In the genomic region with DNA sequence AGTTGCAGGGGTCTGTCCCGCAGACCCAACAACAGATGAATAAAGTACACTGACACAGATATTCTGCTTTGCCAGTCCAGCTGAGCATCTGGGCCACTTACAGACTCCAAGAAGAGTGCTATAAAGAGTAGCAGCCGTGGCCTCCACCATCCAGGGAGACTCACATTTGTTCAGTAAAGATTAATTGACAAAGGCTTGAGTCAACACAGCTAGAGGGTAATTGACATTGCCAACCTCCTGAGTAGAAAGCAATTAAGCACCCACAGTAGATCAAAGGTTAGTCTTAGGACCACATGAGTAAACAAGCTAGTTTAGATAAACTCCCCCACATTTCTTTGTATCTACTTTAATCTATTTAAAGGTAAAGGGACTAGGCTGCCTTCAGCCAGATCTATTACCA, we compare ENCODE assay signal across 2 cellular contexts.
TF ChIP-seq lines count a peak whose summit lies in the region.

No MANE protein-coding gene starts in this region.

TF ChIP-seq in HEK293T, 16 proteins besides CTCF, POLR2A, EP300 and RAD21 (continued from another document):
- TF ChIP-seq, protein P1, sequence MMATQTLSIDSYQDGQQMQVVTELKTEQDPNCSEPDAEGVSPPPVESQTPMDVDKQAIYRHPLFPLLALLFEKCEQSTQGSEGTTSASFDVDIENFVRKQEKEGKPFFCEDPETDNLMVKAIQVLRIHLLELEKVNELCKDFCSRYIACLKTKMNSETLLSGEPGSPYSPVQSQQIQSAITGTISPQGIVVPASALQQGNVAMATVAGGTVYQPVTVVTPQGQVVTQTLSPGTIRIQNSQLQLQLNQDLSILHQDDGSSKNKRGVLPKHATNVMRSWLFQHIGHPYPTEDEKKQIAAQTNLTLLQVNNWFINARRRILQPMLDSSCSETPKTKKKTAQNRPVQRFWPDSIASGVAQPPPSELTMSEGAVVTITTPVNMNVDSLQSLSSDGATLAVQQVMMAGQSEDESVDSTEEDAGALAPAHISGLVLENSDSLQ (IDR thresholded peaks at IDR 0.05) = 0 out of 2 replicates have a peak, but pooled peaks have one; percentile 7

TF ChIP-seq in K562, 482 proteins besides CTCF, POLR2A, EP300 and RAD21 (continued from another document and continues in another):
- TF ChIP-seq, protein P2, sequence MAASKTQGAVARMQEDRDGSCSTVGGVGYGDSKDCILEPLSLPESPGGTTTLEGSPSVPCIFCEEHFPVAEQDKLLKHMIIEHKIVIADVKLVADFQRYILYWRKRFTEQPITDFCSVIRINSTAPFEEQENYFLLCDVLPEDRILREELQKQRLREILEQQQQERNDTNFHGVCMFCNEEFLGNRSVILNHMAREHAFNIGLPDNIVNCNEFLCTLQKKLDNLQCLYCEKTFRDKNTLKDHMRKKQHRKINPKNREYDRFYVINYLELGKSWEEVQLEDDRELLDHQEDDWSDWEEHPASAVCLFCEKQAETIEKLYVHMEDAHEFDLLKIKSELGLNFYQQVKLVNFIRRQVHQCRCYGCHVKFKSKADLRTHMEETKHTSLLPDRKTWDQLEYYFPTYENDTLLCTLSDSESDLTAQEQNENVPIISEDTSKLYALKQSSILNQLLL (CRISPR knock-in tag; IDR thresholded peaks at IDR 0.05; ENCODE audit: borderline replicate concordance) = no peak
- TF ChIP-seq ZSCAN32 (CRISPR knock-in tag; IDR thresholded peaks at IDR 0.05) = no peak
- peak; percentile 72 for TF ChIP-seq CBFA2T3 (IDR thresholded peaks at IDR 0.05)
- TF ChIP-seq, protein P3, sequence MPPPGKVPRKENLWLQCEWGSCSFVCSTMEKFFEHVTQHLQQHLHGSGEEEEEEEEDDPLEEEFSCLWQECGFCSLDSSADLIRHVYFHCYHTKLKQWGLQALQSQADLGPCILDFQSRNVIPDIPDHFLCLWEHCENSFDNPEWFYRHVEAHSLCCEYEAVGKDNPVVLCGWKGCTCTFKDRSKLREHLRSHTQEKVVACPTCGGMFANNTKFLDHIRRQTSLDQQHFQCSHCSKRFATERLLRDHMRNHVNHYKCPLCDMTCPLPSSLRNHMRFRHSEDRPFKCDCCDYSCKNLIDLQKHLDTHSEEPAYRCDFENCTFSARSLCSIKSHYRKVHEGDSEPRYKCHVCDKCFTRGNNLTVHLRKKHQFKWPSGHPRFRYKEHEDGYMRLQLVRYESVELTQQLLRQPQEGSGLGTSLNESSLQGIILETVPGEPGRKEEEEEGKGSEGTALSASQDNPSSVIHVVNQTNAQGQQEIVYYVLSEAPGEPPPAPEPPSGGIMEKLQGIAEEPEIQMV (tag; conservative IDR thresholded peaks at IDR 0.05; ENCODE audit: low read depth) = no peak
- no peak for TF ChIP-seq NBN (IDR thresholded peaks at IDR 0.05; ENCODE audit: low read depth)
- TF ChIP-seq PHF8 (IDR thresholded peaks at IDR 0.05; ENCODE audit: borderline replicate concordance, low read length) = no peak
- TF ChIP-seq TOE1 (IDR thresholded peaks at IDR 0.05; ENCODE audit: borderline replicate concordance) = no peak
- no peak for TF ChIP-seq TOE1 (CRISPR knock-in tag; IDR thresholded peaks at IDR 0.05; ENCODE audit: borderline replicate concordance, low read depth)
- no peak for TF ChIP-seq ZNF174 (CRISPR knock-in tag; IDR thresholded peaks at IDR 0.05)
- TF ChIP-seq, protein P4, sequence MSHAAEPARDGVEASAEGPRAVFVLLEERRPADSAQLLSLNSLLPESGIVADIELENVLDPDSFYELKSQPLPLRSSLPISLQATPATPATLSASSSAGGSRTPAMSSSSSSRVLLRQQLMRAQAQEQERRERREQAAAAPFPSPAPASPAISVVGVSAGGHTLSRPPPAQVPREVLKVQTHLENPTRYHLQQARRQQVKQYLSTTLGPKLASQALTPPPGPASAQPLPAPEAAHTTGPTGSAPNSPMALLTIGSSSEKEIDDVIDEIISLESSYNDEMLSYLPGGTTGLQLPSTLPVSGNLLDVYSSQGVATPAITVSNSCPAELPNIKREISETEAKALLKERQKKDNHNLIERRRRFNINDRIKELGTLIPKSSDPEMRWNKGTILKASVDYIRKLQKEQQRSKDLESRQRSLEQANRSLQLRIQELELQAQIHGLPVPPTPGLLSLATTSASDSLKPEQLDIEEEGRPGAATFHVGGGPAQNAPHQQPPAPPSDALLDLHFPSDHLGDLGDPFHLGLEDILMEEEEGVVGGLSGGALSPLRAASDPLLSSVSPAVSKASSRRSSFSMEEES (CRISPR knock-in tag; IDR thresholded peaks at IDR 0.05) = no peak
- no peak for TF ChIP-seq IRF2 (CRISPR knock-in tag; IDR thresholded peaks at IDR 0.05)
- TF ChIP-seq, protein P5, sequence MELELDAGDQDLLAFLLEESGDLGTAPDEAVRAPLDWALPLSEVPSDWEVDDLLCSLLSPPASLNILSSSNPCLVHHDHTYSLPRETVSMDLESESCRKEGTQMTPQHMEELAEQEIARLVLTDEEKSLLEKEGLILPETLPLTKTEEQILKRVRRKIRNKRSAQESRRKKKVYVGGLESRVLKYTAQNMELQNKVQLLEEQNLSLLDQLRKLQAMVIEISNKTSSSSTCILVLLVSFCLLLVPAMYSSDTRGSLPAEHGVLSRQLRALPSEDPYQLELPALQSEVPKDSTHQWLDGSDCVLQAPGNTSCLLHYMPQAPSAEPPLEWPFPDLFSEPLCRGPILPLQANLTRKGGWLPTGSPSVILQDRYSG (tag; conservative IDR thresholded peaks at IDR 0.05; ENCODE audit: low read depth) = no peak
- no peak for TF ChIP-seq HNRNPLL (IDR thresholded peaks at IDR 0.05; ENCODE audit: low read depth, low read length, poor library complexity, severe bottlenecking)
- TF ChIP-seq POLR2B (IDR thresholded peaks at IDR 0.05; ENCODE audit: low read depth, partially characterized antibody) = no peak
- TF ChIP-seq ARID1B (IDR thresholded peaks at IDR 0.05) = 0 out of 2 replicates have a peak, but pooled peaks have one; percentile 32
- no peak for TF ChIP-seq KAT8 (IDR thresholded peaks at IDR 0.05; ENCODE audit: low read depth)
- no peak for TF ChIP-seq WHSC1 (IDR thresholded peaks at IDR 0.05; ENCODE audit: low read length)
- no peak for TF ChIP-seq POLR2G (IDR thresholded peaks at IDR 0.05; ENCODE audit: low read depth, low read length)
- TF ChIP-seq HOXB6 (CRISPR knock-in tag; IDR thresholded peaks at IDR 0.05; ENCODE audit: borderline replicate concordance) = no peak
- TF ChIP-seq TAL1 (IDR thresholded peaks at IDR 0.05) = 0 out of 2 replicates have a peak, but pooled peaks have one; percentile 29
- TF ChIP-seq SNRNP70 (optimal IDR thresholded peaks at IDR 0.05; ENCODE audit: low read depth, low read length) = no peak
- TF ChIP-seq ZNF232 (CRISPR knock-in tag; IDR thresholded peaks at IDR 0.05) = no peak
- TF ChIP-seq, protein P6, sequence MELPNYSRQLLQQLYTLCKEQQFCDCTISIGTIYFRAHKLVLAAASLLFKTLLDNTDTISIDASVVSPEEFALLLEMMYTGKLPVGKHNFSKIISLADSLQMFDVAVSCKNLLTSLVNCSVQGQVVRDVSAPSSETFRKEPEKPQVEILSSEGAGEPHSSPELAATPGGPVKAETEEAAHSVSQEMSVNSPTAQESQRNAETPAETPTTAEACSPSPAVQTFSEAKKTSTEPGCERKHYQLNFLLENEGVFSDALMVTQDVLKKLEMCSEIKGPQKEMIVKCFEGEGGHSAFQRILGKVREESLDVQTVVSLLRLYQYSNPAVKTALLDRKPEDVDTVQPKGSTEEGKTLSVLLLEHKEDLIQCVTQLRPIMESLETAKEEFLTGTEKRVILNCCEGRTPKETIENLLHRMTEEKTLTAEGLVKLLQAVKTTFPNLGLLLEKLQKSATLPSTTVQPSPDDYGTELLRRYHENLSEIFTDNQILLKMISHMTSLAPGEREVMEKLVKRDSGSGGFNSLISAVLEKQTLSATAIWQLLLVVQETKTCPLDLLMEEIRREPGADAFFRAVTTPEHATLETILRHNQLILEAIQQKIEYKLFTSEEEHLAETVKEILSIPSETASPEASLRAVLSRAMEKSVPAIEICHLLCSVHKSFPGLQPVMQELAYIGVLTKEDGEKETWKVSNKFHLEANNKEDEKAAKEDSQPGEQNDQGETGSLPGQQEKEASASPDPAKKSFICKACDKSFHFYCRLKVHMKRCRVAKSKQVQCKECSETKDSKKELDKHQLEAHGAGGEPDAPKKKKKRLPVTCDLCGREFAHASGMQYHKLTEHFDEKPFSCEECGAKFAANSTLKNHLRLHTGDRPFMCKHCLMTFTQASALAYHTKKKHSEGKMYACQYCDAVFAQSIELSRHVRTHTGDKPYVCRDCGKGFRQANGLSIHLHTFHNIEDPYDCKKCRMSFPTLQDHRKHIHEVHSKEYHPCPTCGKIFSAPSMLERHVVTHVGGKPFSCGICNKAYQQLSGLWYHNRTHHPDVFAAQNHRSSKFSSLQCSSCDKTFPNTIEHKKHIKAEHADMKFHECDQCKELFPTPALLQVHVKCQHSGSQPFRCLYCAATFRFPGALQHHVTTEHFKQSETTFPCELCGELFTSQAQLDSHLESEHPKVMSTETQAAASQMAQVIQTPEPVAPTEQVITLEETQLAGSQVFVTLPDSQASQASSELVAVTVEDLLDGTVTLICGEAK (IDR thresholded peaks at IDR 0.05) = no peak
- TF ChIP-seq, protein P6 (CRISPR knock-in tag; IDR thresholded peaks at IDR 0.05) = no peak
- no peak for TF ChIP-seq KDM5B (IDR thresholded peaks at IDR 0.05; ENCODE audit: insufficient replicate concordance, low read depth, low read length)
- TF ChIP-seq FOXJ2 (tag; IDR thresholded peaks at IDR 0.05) = no peak
- no peak for TF ChIP-seq CBX2 (IDR thresholded peaks at IDR 0.05; ENCODE audit: insufficient read depth, low read length, poor library complexity, severe bottlenecking)
- TF ChIP-seq SIN3B (IDR thresholded peaks at IDR 0.05; ENCODE audit: low read depth) = no peak
- no peak for TF ChIP-seq SMARCC2 (IDR thresholded peaks at IDR 0.05; ENCODE audit: low read depth)
- no peak for TF ChIP-seq ZNF431 (CRISPR knock-in tag; IDR thresholded peaks at IDR 0.05)
- peak; percentile 28; the same call in 1 of the 2 replicates for TF ChIP-seq NCOR1 (IDR thresholded peaks at IDR 0.05)
- TF ChIP-seq EGR1 (conservative IDR thresholded peaks at IDR 0.05) = peak; percentile 60
- TF ChIP-seq, protein P7, sequence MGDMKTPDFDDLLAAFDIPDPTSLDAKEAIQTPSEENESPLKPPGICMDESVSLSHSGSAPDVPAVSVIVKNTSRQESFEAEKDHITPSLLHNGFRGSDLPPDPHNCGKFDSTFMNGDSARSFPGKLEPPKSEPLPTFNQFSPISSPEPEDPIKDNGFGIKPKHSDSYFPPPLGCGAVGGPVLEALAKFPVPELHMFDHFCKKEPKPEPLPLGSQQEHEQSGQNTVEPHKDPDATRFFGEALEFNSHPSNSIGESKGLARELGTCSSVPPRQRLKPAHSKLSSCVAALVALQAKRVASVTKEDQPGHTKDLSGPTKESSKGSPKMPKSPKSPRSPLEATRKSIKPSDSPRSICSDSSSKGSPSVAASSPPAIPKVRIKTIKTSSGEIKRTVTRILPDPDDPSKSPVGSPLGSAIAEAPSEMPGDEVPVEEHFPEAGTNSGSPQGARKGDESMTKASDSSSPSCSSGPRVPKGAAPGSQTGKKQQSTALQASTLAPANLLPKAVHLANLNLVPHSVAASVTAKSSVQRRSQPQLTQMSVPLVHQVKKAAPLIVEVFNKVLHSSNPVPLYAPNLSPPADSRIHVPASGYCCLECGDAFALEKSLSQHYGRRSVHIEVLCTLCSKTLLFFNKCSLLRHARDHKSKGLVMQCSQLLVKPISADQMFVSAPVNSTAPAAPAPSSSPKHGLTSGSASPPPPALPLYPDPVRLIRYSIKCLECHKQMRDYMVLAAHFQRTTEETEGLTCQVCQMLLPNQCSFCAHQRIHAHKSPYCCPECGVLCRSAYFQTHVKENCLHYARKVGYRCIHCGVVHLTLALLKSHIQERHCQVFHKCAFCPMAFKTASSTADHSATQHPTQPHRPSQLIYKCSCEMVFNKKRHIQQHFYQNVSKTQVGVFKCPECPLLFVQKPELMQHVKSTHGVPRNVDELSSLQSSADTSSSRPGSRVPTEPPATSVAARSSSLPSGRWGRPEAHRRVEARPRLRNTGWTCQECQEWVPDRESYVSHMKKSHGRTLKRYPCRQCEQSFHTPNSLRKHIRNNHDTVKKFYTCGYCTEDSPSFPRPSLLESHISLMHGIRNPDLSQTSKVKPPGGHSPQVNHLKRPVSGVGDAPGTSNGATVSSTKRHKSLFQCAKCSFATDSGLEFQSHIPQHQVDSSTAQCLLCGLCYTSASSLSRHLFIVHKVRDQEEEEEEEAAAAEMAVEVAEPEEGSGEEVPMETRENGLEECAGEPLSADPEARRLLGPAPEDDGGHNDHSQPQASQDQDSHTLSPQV (IDR thresholded peaks at IDR 0.05) = no peak
- TF ChIP-seq CHD2 (IDR thresholded peaks at IDR 0.05; ENCODE audit: low read depth, low read length) = no peak
- TF ChIP-seq ZNF146 (CRISPR knock-in tag; IDR thresholded peaks at IDR 0.05; ENCODE audit: unreplicated experiment) = no peak
- TF ChIP-seq XRCC4 (IDR thresholded peaks at IDR 0.05; ENCODE audit: extremely low read depth, insufficient read depth, insufficient read length) = no peak
- no peak for TF ChIP-seq SP2 (IDR thresholded peaks at IDR 0.05; ENCODE audit: extremely low read depth, low read depth, low read length, poor library complexity, severe bottlenecking)
- TF ChIP-seq C11orf30 (IDR thresholded peaks at IDR 0.05; ENCODE audit: low read depth) = no peak
- 0 out of 2 replicates have a peak, but pooled peaks have one; percentile 13 for TF ChIP-seq CTBP1 (IDR thresholded peaks at IDR 0.05; ENCODE audit: borderline replicate concordance)
- TF ChIP-seq ZNF584 (CRISPR knock-in tag; IDR thresholded peaks at IDR 0.05; ENCODE audit: low read depth) = no peak
- no peak for TF ChIP-seq BRD4 (IDR thresholded peaks at IDR 0.05)
- peak; percentile 64; the same call in 1 of the 2 replicates for TF ChIP-seq CBX5 (IDR thresholded peaks at IDR 0.05; ENCODE audit: borderline replicate concordance, low read depth)
- no peak for TF ChIP-seq ZNF124 (CRISPR knock-in tag; IDR thresholded peaks at IDR 0.05)
- TF ChIP-seq HMG20A (CRISPR knock-in tag; conservative IDR thresholded peaks at IDR 0.05) = no peak
